Comparison of ENCODE assay signal across 24 cellular contexts in genomic region chr6:160130729-160131484, GRCh38.
"Had no signal": no experiment of that assay in that cellular context is flagged by ENCODE, and none has a peak within 500 bp of the region (broad histone marks: within the 10 kb centered on the region; RNA-seq: fewer than 3 reads in every experiment).

No MANE protein-coding gene starts in this region.

- H3K9me3 Mint-ChIP-seq: activated CD4-positive, alpha-beta T cell treated with anti-CD3 and anti-CD28 coated beads, Interleukin-2, amount 10 ng/mL, durations not matched to agents 24 days and 14 days; activated naive CD8-positive, alpha-beta T cell treated with anti-CD3 and anti-CD28 coated beads for 36 hours; brain; mesothelial cell of epicardium; nephron; T-helper 2 cell treated with Interferon-gamma antibody and Interleukin-4, amounts not matched to agents 5 μg/mL and 100 μg/mL, for 36 hours had no signal

- H3K4me3 ChIP-seq: lower lobe of right lung, prostate gland, skin epidermis had no signal

- H3K4me1 ChIP-seq: lower lobe of right lung had no signal

- DNase-seq: activated CD4-positive, alpha-beta T cell treated with anti-CD3 and anti-CD28 coated beads, Interleukin-2, amount 10 ng/mL, durations not matched to agents 24 days and 14 days; activated CD8-positive, alpha-beta memory T cell treated with anti-CD3 and anti-CD28 coated beads, Interleukin-2, amount 50 U/mL, for 4 hours; activated CD8-positive, alpha-beta T cell treated with anti-CD3 and anti-CD28 coated beads, Interleukin-2, amount 10 ng/mL, durations not matched to agents 7 days and 5 days; activated effector memory CD4-positive, alpha-beta T cell treated with anti-CD3 and anti-CD28 coated beads, Interleukin-2, amount 50 U/mL, for 16 hours; activated naive CD8-positive, alpha-beta T cell treated with anti-CD3 and anti-CD28 coated beads for 36 hours; caudate nucleus; erythroblast; foreskin melanocyte; glutamatergic neuron; hippocampal formation; left cardiac atrium; lower lobe of right lung; right cardiac atrium; stimulated activated CD4-positive, alpha-beta T cell treated with anti-CD3 and anti-CD28 coated beads, Interleukin-15, amount 100 ng/mL, for 24 hours; stimulated activated CD4-positive, alpha-beta T cell treated with anti-CD3 and anti-CD28 coated beads, Interleukin-2, amount 100 ng/mL, for 48 hours had no signal

- H3K9me3 ChIP-seq: lower lobe of right lung, prostate gland had no signal

- H3K27me3 Mint-ChIP-seq: activated CD4-positive, alpha-beta T cell treated with anti-CD3 and anti-CD28 coated beads, Interleukin-2, amount 10 ng/mL, durations not matched to agents 24 days and 14 days; activated naive CD8-positive, alpha-beta T cell treated with anti-CD3 and anti-CD28 coated beads for 36 hours had no signal

- H3K36me3 Mint-ChIP-seq: activated naive CD8-positive, alpha-beta T cell treated with anti-CD3 and anti-CD28 coated beads for 36 hours; brain had no signal

- H3K4me3 Mint-ChIP-seq: activated CD4-positive, alpha-beta T cell treated with anti-CD3 and anti-CD28 coated beads, Interleukin-2, amount 10 ng/mL, durations not matched to agents 24 days and 14 days; activated CD8-positive, alpha-beta T cell treated with anti-CD3 and anti-CD28 coated beads, Interleukin-2, amount 10 ng/mL, durations not matched to agents 7 days and 5 days; activated naive CD8-positive, alpha-beta T cell treated with anti-CD3 and anti-CD28 coated beads for 36 hours; brain; mesothelial cell of epicardium; nephron; T-helper 2 cell treated with Interferon-gamma antibody and Interleukin-4, amounts not matched to agents 5 μg/mL and 100 μg/mL, for 36 hours had no signal

- H3K27ac Mint-ChIP-seq: activated CD4-positive, alpha-beta T cell treated with anti-CD3 and anti-CD28 coated beads, Interleukin-2, amount 10 ng/mL, durations not matched to agents 24 days and 14 days; activated CD8-positive, alpha-beta T cell treated with anti-CD3 and anti-CD28 coated beads, Interleukin-2, amount 10 ng/mL, durations not matched to agents 7 days and 5 days; activated naive CD8-positive, alpha-beta T cell treated with anti-CD3 and anti-CD28 coated beads for 36 hours; brain; mesothelial cell of epicardium; nephron; T-helper 2 cell treated with Interferon-gamma antibody and Interleukin-4, amounts not matched to agents 5 μg/mL and 100 μg/mL, for 36 hours had no signal

- H3K27ac ChIP-seq: lower lobe of right lung, prostate gland, skin epidermis had no signal

- ATAC-seq: activated CD8-positive, alpha-beta T cell treated with anti-CD3 and anti-CD28 coated beads, Interleukin-2, amount 10 ng/mL, durations not matched to agents 7 days and 5 days; left cardiac atrium; lower lobe of right lung; right cardiac atrium had no signal

- FAIRE-seq: colon, islet of Langerhans, TTC549 had no signal

- H3K4me1 Mint-ChIP-seq: brain, mesothelial cell of epicardium, nephron had no signal

- H3K36me3 ChIP-seq: lower lobe of right lung, prostate gland had no signal
